Comparison of ENCODE assay signal across 2 cellular contexts in genomic region chr6:17912521-17912920, GRCh38.
TF ChIP-seq lines count a peak whose summit lies in the region.

No MANE protein-coding gene starts in this region.

TF ChIP-seq in GM23338, 12 proteins besides CTCF, POLR2A, EP300 and RAD21 (continued from another document):
- no peak for TF ChIP-seq ZNF462 (CRISPR knock-in tag; IDR thresholded peaks at IDR 0.05)
- TF ChIP-seq, protein P1, sequence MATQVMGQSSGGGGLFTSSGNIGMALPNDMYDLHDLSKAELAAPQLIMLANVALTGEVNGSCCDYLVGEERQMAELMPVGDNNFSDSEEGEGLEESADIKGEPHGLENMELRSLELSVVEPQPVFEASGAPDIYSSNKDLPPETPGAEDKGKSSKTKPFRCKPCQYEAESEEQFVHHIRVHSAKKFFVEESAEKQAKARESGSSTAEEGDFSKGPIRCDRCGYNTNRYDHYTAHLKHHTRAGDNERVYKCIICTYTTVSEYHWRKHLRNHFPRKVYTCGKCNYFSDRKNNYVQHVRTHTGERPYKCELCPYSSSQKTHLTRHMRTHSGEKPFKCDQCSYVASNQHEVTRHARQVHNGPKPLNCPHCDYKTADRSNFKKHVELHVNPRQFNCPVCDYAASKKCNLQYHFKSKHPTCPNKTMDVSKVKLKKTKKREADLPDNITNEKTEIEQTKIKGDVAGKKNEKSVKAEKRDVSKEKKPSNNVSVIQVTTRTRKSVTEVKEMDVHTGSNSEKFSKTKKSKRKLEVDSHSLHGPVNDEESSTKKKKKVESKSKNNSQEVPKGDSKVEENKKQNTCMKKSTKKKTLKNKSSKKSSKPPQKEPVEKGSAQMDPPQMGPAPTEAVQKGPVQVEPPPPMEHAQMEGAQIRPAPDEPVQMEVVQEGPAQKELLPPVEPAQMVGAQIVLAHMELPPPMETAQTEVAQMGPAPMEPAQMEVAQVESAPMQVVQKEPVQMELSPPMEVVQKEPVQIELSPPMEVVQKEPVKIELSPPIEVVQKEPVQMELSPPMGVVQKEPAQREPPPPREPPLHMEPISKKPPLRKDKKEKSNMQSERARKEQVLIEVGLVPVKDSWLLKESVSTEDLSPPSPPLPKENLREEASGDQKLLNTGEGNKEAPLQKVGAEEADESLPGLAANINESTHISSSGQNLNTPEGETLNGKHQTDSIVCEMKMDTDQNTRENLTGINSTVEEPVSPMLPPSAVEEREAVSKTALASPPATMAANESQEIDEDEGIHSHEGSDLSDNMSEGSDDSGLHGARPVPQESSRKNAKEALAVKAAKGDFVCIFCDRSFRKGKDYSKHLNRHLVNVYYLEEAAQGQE (IDR thresholded peaks at IDR 0.05; ENCODE audit: unreplicated experiment), result no peak
- no peak for TF ChIP-seq ZNF331 (CRISPR knock-in tag; IDR thresholded peaks at IDR 0.05; ENCODE audit: low read depth)
- no peak for TF ChIP-seq ZNF114 (CRISPR knock-in tag; IDR thresholded peaks at IDR 0.05)
- no peak for TF ChIP-seq STAT1 (IDR thresholded peaks at IDR 0.05; ENCODE audit: unreplicated experiment)
- TF ChIP-seq JUNB (IDR thresholded peaks at IDR 0.05; ENCODE audit: unreplicated experiment), result no peak

TF ChIP-seq in WTC11, 78 proteins besides CTCF, POLR2A, EP300 and RAD21 (continued from another document):
- TF ChIP-seq, protein P2, sequence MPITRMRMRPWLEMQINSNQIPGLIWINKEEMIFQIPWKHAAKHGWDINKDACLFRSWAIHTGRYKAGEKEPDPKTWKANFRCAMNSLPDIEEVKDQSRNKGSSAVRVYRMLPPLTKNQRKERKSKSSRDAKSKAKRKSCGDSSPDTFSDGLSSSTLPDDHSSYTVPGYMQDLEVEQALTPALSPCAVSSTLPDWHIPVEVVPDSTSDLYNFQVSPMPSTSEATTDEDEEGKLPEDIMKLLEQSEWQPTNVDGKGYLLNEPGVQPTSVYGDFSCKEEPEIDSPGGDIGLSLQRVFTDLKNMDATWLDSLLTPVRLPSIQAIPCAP (CRISPR knock-in tag; IDR thresholded peaks at IDR 0.05), result no peak
- TF ChIP-seq NR3C1 (CRISPR knock-in tag; conservative IDR thresholded peaks at IDR 0.05; ENCODE audit: low read depth) (no peak), NFE2L1 (CRISPR knock-in tag; IDR thresholded peaks at IDR 0.05) (no peak), SP1 (CRISPR knock-in tag; conservative IDR thresholded peaks at IDR 0.05) (no peak), ZSCAN18 (CRISPR knock-in tag; IDR thresholded peaks at IDR 0.05) (no peak), NFYB (CRISPR knock-in tag; conservative IDR thresholded peaks at IDR 0.05; ENCODE audit: low read depth) (no peak), KAT7 (CRISPR knock-in tag; IDR thresholded peaks at IDR 0.05; ENCODE audit: borderline replicate concordance) (no peak), ZNF232 (CRISPR knock-in tag; IDR thresholded peaks at IDR 0.05) (no peak), SMAD4 (CRISPR knock-in tag; IDR thresholded peaks at IDR 0.05) (no peak), SOX15 (CRISPR knock-in tag; IDR thresholded peaks at IDR 0.05) (no peak), ZNF416 (CRISPR knock-in tag; IDR thresholded peaks at IDR 0.05) (no peak)
- TF ChIP-seq, protein P3, sequence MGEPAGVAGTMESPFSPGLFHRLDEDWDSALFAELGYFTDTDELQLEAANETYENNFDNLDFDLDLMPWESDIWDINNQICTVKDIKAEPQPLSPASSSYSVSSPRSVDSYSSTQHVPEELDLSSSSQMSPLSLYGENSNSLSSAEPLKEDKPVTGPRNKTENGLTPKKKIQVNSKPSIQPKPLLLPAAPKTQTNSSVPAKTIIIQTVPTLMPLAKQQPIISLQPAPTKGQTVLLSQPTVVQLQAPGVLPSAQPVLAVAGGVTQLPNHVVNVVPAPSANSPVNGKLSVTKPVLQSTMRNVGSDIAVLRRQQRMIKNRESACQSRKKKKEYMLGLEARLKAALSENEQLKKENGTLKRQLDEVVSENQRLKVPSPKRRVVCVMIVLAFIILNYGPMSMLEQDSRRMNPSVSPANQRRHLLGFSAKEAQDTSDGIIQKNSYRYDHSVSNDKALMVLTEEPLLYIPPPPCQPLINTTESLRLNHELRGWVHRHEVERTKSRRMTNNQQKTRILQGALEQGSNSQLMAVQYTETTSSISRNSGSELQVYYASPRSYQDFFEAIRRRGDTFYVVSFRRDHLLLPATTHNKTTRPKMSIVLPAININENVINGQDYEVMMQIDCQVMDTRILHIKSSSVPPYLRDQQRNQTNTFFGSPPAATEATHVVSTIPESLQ (CRISPR knock-in tag; IDR thresholded peaks at IDR 0.05), result no peak
- TF ChIP-seq, protein P4, sequence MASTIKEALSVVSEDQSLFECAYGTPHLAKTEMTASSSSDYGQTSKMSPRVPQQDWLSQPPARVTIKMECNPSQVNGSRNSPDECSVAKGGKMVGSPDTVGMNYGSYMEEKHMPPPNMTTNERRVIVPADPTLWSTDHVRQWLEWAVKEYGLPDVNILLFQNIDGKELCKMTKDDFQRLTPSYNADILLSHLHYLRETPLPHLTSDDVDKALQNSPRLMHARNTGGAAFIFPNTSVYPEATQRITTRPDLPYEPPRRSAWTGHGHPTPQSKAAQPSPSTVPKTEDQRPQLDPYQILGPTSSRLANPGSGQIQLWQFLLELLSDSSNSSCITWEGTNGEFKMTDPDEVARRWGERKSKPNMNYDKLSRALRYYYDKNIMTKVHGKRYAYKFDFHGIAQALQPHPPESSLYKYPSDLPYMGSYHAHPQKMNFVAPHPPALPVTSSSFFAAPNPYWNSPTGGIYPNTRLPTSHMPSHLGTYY (CRISPR knock-in tag; IDR thresholded peaks at IDR 0.05), result no peak
- TF ChIP-seq, protein P5, sequence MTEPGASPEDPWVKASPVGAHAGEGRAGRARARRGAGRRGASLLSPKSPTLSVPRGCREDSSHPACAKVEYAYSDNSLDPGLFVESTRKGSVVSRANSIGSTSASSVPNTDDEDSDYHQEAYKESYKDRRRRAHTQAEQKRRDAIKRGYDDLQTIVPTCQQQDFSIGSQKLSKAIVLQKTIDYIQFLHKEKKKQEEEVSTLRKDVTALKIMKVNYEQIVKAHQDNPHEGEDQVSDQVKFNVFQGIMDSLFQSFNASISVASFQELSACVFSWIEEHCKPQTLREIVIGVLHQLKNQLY (CRISPR knock-in tag; IDR thresholded peaks at IDR 0.05), result no peak
